Comparison of ENCODE assay signal across 8 cellular contexts in genomic region chr7:45000096-45001032, GRCh38. TPM values are rescaled to one million over a fixed set of nuclear protein-coding genes. Genes with fewer than 3 reads are reported as not detected.
DNase-seq lines count a peak whose midpoint lies in the region; ATAC-seq, FAIRE-seq and TF ChIP-seq lines count a peak whose summit lies in the region.

Gene CCM2, plus strand, starts transcription at chr7:45000201. Its CDS starts 133 bp downstream, at chr7:45000334.

- POLR2A ChIA-PET in T-cell (lab: Charles Lee) = interaction anchor here (0.5 to 1.8 kb wide), 17 partner anchors 9 to 152 kb away, joined by 3 to 13 read pairs (median 5); partner anchors contain the start of genes H2AZ2 (in 1 of the 2) and TBRG4 (in 1 of the 2)

- no peaks in the 10 kb centered on the region for H3K9me3 ChIP-seq in mucosa of descending colon

- no peak for FAIRE-seq in urothelium cell line (lab: Jason Lieb, UNC)

- no peak for DNase-seq in T-helper 1 cell
- DNase-seq in T-cell = peak in 1 of 34 experiments; percentile 17
- no peak for DNase-seq in epithelial cell of prostate (ENCODE audit: low read depth, low spot score)
- peak in 2 of 3 donors; percentile 51 to 76 for DNase-seq in mucosa of descending colon
- DNase-seq in urothelium cell line (ENCODE audit: low spot score) = peak; percentile 58
- DNase-seq in GM19240 (ENCODE audit: insufficient read length, low spot score) = no peak

- peaks cover 3% of the 10 kb centered on the region for H3K36me3 Mint-ChIP-seq in T-cell

- H3K4me3 ChIP-seq in mucosa of descending colon = peak within 1 kb of the TSS; percentile 48

- H3K9me3 Mint-ChIP-seq in T-cell = peaks cover 0 to 2% (median 0%) of the 10 kb centered on the region in 3 donors

- peak within 1 kb of the TSS; percentile 95 to 99 for H3K27ac Mint-ChIP-seq in T-cell

- intact Hi-C loops in T-helper 1 cell treated with Interleukin-12 subunit alpha and Interleukin-12 subunit beta and Interleukin-4 antibody, amounts not matched to agents 30 ng/mL and 1 ng/mL, for 36 hours (cut with micrococcal nuclease) = loop anchor here (1.0 to 2.0 kb wide), 7 partner anchors 27 to 418 kb away; partner anchors contain the start of genes OGDH, PPIA, TMED4 and ZMIZ2
- intact Hi-C loops in mucosa of descending colon (cut with DNase I, micrococcal nuclease) = no loop called here

- H3K27me3 Mint-ChIP-seq in T-cell = no peaks in the 10 kb centered on the region

- H3K4me1 ChIP-seq in mucosa of descending colon (ENCODE audit: low read depth) = peaks cover 18% of the 10 kb centered on the region

- peak within 1 kb of the TSS; percentile 85 to 97 (median 95) for H3K4me3 Mint-ChIP-seq in T-cell

- no peak for TF ChIP-seq CTCF in mucosa of descending colon (IDR thresholded peaks at IDR 0.05)

- no peaks in the 10 kb centered on the region for H3K36me3 ChIP-seq in mucosa of descending colon (ENCODE audit: low read depth)

- H3K4me1 Mint-ChIP-seq in T-cell = peaks cover 51 to 56% (median 51%) of the 10 kb centered on the region in 3 donors

- ATAC-seq in HG03139 (IDR thresholded peaks at IDR 0.05; ENCODE audit: unreplicated experiment) (peak; percentile 4), T-cell (replicated peaks in 1 of 4) (no peak), mucosa of descending colon (peak; percentile 14)

- peak within 1 kb of the TSS; percentile 69 for H3K27ac ChIP-seq in epithelial cell of prostate

- CTCF ChIA-PET in T-cell (lab: Charles Lee) = interaction anchor here (0.5 to 3.5 kb wide), 20 partner anchors 11 to 1276 kb away, joined by 3 to 36 read pairs (median 4); partner anchors contain the start of gene MYO1G (in 1 of the 2)

RNA-seq across cellular contexts. Expression of gene CCM2, which starts in this region (rescaled TPM):
- total RNA-seq in T-helper 1 cell treated with Interleukin-12 subunit alpha and Interleukin-12 subunit beta and Interleukin-4 antibody, amounts not matched to agents 30 ng/mL and 1 ng/mL, for 36 hours = 117 and 118 TPM in 2 replicates
- total RNA-seq in T-cell (100 to 1,000 TPM in 4 of 5 donors, 10 to 100 TPM in 1; 88.6 to 190 (median 167) TPM), mucosa of descending colon (10 to 100 TPM; 33.4 to 43.8 (median 35.8) TPM)

Comparison
In these comparisons a context has a peak if more than half of its experiments do, and no peak if none do; other contexts are left out.
1. DNase-seq: peak in mucosa of descending colon (2 of 3) and urothelium cell line (single experiment); none in T-helper 1 cell (0 of 5), epithelial cell of prostate (single experiment) and GM19240 (single experiment).
2. ATAC-seq: peak in HG03139 (single experiment) and mucosa of descending colon (single experiment); none in T-cell (0 of 4).